ENCODE assay signal across 1 cellular context in genomic region chr11:119094816-119095065, GRCh38.
TF ChIP-seq lines count a peak whose summit lies in the region.

No MANE protein-coding gene starts in this region.

TF ChIP-seq in HepG2, 621 proteins besides CTCF, POLR2A, EP300 and RAD21 (continues in another document):
- TF ChIP-seq ZNF431 (CRISPR knock-in tag; IDR thresholded peaks at IDR 0.05; ENCODE audit: borderline replicate concordance, low read depth) = no peak
- no peak for TF ChIP-seq ZNF230 (CRISPR knock-in tag; IDR thresholded peaks at IDR 0.05)
- no peak for TF ChIP-seq XRCC5 (optimal IDR thresholded peaks at IDR 0.05; ENCODE audit: low read length)
- TF ChIP-seq ZNF546 (CRISPR knock-in tag; conservative IDR thresholded peaks at IDR 0.05) = no peak
- TF ChIP-seq ZNF274 (CRISPR knock-in tag; IDR thresholded peaks at IDR 0.05) = no peak
- TF ChIP-seq PCBP1 (IDR thresholded peaks at IDR 0.05; ENCODE audit: borderline replicate concordance, low read depth, low read length) = no peak
- no peak for TF ChIP-seq MYC (CRISPR knock-in tag; IDR thresholded peaks at IDR 0.05; ENCODE audit: borderline replicate concordance)
- TF ChIP-seq PAX8 (CRISPR knock-in tag; IDR thresholded peaks at IDR 0.05; ENCODE audit: borderline replicate concordance) = no peak
- peak; percentile 16; the same call in 1 of the 2 replicates for TF ChIP-seq ZNF777 (CRISPR knock-in tag; IDR thresholded peaks at IDR 0.05)
- no peak for TF ChIP-seq SNAPC2 (CRISPR knock-in tag; IDR thresholded peaks at IDR 0.05)
- TF ChIP-seq, protein P1, sequence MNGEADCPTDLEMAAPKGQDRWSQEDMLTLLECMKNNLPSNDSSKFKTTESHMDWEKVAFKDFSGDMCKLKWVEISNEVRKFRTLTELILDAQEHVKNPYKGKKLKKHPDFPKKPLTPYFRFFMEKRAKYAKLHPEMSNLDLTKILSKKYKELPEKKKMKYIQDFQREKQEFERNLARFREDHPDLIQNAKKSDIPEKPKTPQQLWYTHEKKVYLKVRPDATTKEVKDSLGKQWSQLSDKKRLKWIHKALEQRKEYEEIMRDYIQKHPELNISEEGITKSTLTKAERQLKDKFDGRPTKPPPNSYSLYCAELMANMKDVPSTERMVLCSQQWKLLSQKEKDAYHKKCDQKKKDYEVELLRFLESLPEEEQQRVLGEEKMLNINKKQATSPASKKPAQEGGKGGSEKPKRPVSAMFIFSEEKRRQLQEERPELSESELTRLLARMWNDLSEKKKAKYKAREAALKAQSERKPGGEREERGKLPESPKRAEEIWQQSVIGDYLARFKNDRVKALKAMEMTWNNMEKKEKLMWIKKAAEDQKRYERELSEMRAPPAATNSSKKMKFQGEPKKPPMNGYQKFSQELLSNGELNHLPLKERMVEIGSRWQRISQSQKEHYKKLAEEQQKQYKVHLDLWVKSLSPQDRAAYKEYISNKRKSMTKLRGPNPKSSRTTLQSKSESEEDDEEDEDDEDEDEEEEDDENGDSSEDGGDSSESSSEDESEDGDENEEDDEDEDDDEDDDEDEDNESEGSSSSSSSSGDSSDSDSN (CRISPR knock-in tag; IDR thresholded peaks at IDR 0.05) = peak; percentile 94; the same call in 1 of the 2 replicates
- no peak for TF ChIP-seq KLF6 (CRISPR knock-in tag; IDR thresholded peaks at IDR 0.05)
- TF ChIP-seq BRCA1 (CRISPR knock-in tag; IDR thresholded peaks at IDR 0.05) = no peak
- TF ChIP-seq POGK (CRISPR knock-in tag; conservative IDR thresholded peaks at IDR 0.05) = no peak
- TF ChIP-seq PREB (CRISPR knock-in tag; IDR thresholded peaks at IDR 0.05) = no peak
- no peak for TF ChIP-seq RORA (CRISPR knock-in tag; IDR thresholded peaks at IDR 0.05)
- TF ChIP-seq SAP130 (CRISPR knock-in tag; IDR thresholded peaks at IDR 0.05; ENCODE audit: low read depth) = peak; percentile 79; the same call in 1 of the 2 replicates
- no peak for TF ChIP-seq ZNF547 (CRISPR knock-in tag; IDR thresholded peaks at IDR 0.05)
- peak; percentile 51; the same call in 1 of the 2 replicates for TF ChIP-seq ZNF761 (CRISPR knock-in tag; conservative IDR thresholded peaks at IDR 0.05)
- no peak for TF ChIP-seq ZNF790 (CRISPR knock-in tag; IDR thresholded peaks at IDR 0.05; ENCODE audit: borderline replicate concordance)
- TF ChIP-seq ZNF619 (CRISPR knock-in tag; IDR thresholded peaks at IDR 0.05) = no peak
- no peak for TF ChIP-seq NKX3-1 (CRISPR knock-in tag; IDR thresholded peaks at IDR 0.05)
- no peak for TF ChIP-seq ZNF441 (CRISPR knock-in tag; IDR thresholded peaks at IDR 0.05; ENCODE audit: borderline replicate concordance)
- no peak for TF ChIP-seq SMAD1 (CRISPR knock-in tag; IDR thresholded peaks at IDR 0.05; ENCODE audit: borderline replicate concordance, low read depth)
- TF ChIP-seq RFX3 (CRISPR knock-in tag; IDR thresholded peaks at IDR 0.05) = no peak
- TF ChIP-seq STAG1 (CRISPR knock-in tag; IDR thresholded peaks at IDR 0.05) = peak; percentile 55
- no peak; the same call in 1 of the 2 replicates for TF ChIP-seq FOXO4 (CRISPR knock-in tag; conservative IDR thresholded peaks at IDR 0.05)
- TF ChIP-seq HNRNPL (IDR thresholded peaks at IDR 0.05; ENCODE audit: low read depth, low read length) = 0 out of 2 replicates have a peak, but pooled peaks have one; percentile 51
- no peak; the same call in 1 of the 2 replicates for TF ChIP-seq KLF12 (CRISPR knock-in tag; IDR thresholded peaks at IDR 0.05; ENCODE audit: borderline replicate concordance)
- TF ChIP-seq ZNF788 (CRISPR knock-in tag; IDR thresholded peaks at IDR 0.05; ENCODE audit: borderline replicate concordance) = 0 out of 2 replicates have a peak, but pooled peaks have one; percentile 49
- TF ChIP-seq ZMYM2 (CRISPR knock-in tag; IDR thresholded peaks at IDR 0.05) = no peak
- TF ChIP-seq ZBTB3 (CRISPR knock-in tag; IDR thresholded peaks at IDR 0.05; ENCODE audit: borderline replicate concordance, low read depth) = no peak
- TF ChIP-seq, protein P2, sequence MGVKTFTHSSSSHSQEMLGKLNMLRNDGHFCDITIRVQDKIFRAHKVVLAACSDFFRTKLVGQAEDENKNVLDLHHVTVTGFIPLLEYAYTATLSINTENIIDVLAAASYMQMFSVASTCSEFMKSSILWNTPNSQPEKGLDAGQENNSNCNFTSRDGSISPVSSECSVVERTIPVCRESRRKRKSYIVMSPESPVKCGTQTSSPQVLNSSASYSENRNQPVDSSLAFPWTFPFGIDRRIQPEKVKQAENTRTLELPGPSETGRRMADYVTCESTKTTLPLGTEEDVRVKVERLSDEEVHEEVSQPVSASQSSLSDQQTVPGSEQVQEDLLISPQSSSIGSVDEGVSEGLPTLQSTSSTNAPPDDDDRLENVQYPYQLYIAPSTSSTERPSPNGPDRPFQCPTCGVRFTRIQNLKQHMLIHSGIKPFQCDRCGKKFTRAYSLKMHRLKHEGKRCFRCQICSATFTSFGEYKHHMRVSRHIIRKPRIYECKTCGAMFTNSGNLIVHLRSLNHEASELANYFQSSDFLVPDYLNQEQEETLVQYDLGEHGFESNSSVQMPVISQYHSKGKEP (CRISPR knock-in tag; IDR thresholded peaks at IDR 0.05) = no peak
- TF ChIP-seq, protein P3, sequence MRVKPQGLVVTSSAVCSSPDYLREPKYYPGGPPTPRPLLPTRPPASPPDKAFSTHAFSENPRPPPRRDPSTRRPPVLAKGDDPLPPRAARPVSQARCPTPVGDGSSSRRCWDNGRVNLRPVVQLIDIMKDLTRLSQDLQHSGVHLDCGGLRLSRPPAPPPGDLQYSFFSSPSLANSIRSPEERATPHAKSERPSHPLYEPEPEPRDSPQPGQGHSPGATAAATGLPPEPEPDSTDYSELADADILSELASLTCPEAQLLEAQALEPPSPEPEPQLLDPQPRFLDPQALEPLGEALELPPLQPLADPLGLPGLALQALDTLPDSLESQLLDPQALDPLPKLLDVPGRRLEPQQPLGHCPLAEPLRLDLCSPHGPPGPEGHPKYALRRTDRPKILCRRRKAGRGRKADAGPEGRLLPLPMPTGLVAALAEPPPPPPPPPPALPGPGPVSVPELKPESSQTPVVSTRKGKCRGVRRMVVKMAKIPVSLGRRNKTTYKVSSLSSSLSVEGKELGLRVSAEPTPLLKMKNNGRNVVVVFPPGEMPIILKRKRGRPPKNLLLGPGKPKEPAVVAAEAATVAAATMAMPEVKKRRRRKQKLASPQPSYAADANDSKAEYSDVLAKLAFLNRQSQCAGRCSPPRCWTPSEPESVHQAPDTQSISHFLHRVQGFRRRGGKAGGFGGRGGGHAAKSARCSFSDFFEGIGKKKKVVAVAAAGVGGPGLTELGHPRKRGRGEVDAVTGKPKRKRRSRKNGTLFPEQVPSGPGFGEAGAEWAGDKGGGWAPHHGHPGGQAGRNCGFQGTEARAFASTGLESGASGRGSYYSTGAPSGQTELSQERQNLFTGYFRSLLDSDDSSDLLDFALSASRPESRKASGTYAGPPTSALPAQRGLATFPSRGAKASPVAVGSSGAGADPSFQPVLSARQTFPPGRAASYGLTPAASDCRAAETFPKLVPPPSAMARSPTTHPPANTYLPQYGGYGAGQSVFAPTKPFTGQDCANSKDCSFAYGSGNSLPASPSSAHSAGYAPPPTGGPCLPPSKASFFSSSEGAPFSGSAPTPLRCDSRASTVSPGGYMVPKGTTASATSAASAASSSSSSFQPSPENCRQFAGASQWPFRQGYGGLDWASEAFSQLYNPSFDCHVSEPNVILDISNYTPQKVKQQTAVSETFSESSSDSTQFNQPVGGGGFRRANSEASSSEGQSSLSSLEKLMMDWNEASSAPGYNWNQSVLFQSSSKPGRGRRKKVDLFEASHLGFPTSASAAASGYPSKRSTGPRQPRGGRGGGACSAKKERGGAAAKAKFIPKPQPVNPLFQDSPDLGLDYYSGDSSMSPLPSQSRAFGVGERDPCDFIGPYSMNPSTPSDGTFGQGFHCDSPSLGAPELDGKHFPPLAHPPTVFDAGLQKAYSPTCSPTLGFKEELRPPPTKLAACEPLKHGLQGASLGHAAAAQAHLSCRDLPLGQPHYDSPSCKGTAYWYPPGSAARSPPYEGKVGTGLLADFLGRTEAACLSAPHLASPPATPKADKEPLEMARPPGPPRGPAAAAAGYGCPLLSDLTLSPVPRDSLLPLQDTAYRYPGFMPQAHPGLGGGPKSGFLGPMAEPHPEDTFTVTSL (CRISPR knock-in tag; IDR thresholded peaks at IDR 0.05; ENCODE audit: borderline replicate concordance) = no peak
- TF ChIP-seq, protein P4, sequence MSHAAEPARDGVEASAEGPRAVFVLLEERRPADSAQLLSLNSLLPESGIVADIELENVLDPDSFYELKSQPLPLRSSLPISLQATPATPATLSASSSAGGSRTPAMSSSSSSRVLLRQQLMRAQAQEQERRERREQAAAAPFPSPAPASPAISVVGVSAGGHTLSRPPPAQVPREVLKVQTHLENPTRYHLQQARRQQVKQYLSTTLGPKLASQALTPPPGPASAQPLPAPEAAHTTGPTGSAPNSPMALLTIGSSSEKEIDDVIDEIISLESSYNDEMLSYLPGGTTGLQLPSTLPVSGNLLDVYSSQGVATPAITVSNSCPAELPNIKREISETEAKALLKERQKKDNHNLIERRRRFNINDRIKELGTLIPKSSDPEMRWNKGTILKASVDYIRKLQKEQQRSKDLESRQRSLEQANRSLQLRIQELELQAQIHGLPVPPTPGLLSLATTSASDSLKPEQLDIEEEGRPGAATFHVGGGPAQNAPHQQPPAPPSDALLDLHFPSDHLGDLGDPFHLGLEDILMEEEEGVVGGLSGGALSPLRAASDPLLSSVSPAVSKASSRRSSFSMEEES (CRISPR knock-in tag; IDR thresholded peaks at IDR 0.05) = no peak
- TF ChIP-seq HMGXB4 (CRISPR knock-in tag; IDR thresholded peaks at IDR 0.05; ENCODE audit: borderline replicate concordance in 1 of 2, low read depth in 1 of 2) = peak; percentile 96 to 98; a peak in 2 of 4 replicates
- no peak for TF ChIP-seq ZNF326 (CRISPR knock-in tag; IDR thresholded peaks at IDR 0.05; ENCODE audit: borderline replicate concordance)
- TF ChIP-seq, protein P5, sequence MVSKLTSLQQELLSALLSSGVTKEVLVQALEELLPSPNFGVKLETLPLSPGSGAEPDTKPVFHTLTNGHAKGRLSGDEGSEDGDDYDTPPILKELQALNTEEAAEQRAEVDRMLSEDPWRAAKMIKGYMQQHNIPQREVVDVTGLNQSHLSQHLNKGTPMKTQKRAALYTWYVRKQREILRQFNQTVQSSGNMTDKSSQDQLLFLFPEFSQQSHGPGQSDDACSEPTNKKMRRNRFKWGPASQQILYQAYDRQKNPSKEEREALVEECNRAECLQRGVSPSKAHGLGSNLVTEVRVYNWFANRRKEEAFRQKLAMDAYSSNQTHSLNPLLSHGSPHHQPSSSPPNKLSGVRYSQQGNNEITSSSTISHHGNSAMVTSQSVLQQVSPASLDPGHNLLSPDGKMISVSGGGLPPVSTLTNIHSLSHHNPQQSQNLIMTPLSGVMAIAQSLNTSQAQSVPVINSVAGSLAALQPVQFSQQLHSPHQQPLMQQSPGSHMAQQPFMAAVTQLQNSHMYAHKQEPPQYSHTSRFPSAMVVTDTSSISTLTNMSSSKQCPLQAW (CRISPR knock-in tag; IDR thresholded peaks at IDR 0.05) = no peak
- no peak for TF ChIP-seq AGO1 (IDR thresholded peaks at IDR 0.05; ENCODE audit: low read depth, low read length, poor library complexity, severe bottlenecking)
- TF ChIP-seq ZNF850 (CRISPR knock-in tag; conservative IDR thresholded peaks at IDR 0.05) = no peak
- TF ChIP-seq, protein P6, sequence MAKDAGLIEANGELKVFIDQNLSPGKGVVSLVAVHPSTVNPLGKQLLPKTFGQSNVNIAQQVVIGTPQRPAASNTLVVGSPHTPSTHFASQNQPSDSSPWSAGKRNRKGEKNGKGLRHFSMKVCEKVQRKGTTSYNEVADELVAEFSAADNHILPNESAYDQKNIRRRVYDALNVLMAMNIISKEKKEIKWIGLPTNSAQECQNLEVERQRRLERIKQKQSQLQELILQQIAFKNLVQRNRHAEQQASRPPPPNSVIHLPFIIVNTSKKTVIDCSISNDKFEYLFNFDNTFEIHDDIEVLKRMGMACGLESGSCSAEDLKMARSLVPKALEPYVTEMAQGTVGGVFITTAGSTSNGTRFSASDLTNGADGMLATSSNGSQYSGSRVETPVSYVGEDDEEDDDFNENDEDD (CRISPR knock-in tag; IDR thresholded peaks at IDR 0.05; ENCODE audit: borderline replicate concordance) = no peak
- peak; percentile 91 for TF ChIP-seq ZFX (CRISPR knock-in tag; IDR thresholded peaks at IDR 0.05; ENCODE audit: low read depth)
- no peak for TF ChIP-seq ADNP (CRISPR knock-in tag; IDR thresholded peaks at IDR 0.05)
